27 cellular contexts compared by ENCODE assay signal in the genomic region with DNA sequence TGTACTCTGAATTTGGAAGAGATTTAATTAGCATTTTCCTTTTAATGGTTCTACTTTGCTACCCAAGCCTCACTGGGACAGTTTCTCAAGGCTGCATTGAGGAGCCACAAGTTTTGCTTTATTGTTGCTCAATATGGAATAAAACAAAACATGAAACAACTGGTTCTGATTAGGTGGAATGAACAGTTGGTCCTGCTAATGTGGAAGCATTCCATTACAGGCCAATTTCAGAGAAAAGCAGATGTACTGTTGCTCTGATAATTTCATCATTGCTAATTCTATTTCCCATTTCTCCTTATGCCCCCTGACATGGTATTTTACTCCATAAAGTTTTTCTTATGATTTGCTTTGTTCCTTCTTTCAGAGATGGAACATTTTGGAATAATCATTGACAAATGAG.
DNase-seq lines count a peak whose midpoint lies in the region; ATAC-seq, FAIRE-seq and TF ChIP-seq lines count a peak whose summit lies in the region.
"Had no signal": no experiment of that assay in that cellular context is flagged by ENCODE, and none has a peak within 500 bp of the region (broad histone marks: within the 10 kb centered on the region; RNA-seq: fewer than 3 reads in every experiment).

No MANE protein-coding gene starts in this region.

- no peaks in the 10 kb centered on the region for H3K27me3 ChIP-seq in esophagus squamous epithelium
- H3K27me3 ChIP-seq: dorsolateral prefrontal cortex, MG63, pancreas had no signal

- H3K4me1 Mint-ChIP-seq in activated naive CD8-positive, alpha-beta T cell treated with anti-CD3 and anti-CD28 coated beads for 36 hours: peaks cover 2% of the 10 kb centered on the region
- H3K4me1 Mint-ChIP-seq in activated naive CD4-positive, alpha-beta T cell treated with anti-CD3 and anti-CD28 coated beads, Interleukin-2, amount 10 ng/mL, durations not matched to agents 7 days and 5 days: no peaks in the 10 kb centered on the region
- H3K4me1 Mint-ChIP-seq: activated CD4-positive, alpha-beta T cell treated with anti-CD3 and anti-CD28 coated beads, Interleukin-2, amount 10 ng/mL, durations not matched to agents 24 days and 14 days; activated naive CD8-positive, alpha-beta T cell treated with anti-CD3 and anti-CD28 coated beads, Interleukin-2, amount 50 U/mL, for 24 hours; naive thymus-derived CD8-positive, alpha-beta T cell had no signal

- TF ChIP-seq POLR2A in GM12891 (IDR thresholded peaks at IDR 0.05; ENCODE audit: low read depth, low read length): no peak
- no peak for TF ChIP-seq POLR2A in esophagus squamous epithelium (IDR thresholded peaks at IDR 0.05)

- H3K36me3 Mint-ChIP-seq in activated naive CD8-positive, alpha-beta T cell treated with anti-CD3 and anti-CD28 coated beads for 36 hours: no peaks in the 10 kb centered on the region
- no peaks in the 10 kb centered on the region for H3K36me3 Mint-ChIP-seq in activated naive CD4-positive, alpha-beta T cell treated with anti-CD3 and anti-CD28 coated beads, Interleukin-2, amount 10 ng/mL, durations not matched to agents 7 days and 5 days

- intact Hi-C loops in esophagus squamous epithelium (cut with DNase I): no loop called here
- intact Hi-C loops in kidney (cut with DNase I): no loop called here

- TF ChIP-seq CTCF in AG09309 (IDR thresholded peaks at IDR 0.05; ENCODE audit: control insufficient read depth, insufficient read depth, low read depth, low read length, missing control alignments) (no peak), esophagus squamous epithelium (IDR thresholded peaks at IDR 0.05) (no peak), kidney (IDR thresholded peaks at IDR 0.05; ENCODE audit: borderline replicate concordance, extremely low read depth, insufficient read depth) (no peak)

- H3K4me1 ChIP-seq in esophagus squamous epithelium: peaks cover 0 to 37% (median 15%) of the 10 kb centered on the region in 3 donors
- peaks cover 0 to 14% of the 10 kb centered on the region in 2 donors for H3K4me1 ChIP-seq in kidney (ENCODE audit: control insufficient read depth in 1 of 2, insufficient read depth in 1 of 2, low read depth in 1 of 2, low read length in 2 of 2)

- no peaks in the 10 kb centered on the region for H3K27me3 Mint-ChIP-seq in activated naive CD8-positive, alpha-beta T cell treated with anti-CD3 and anti-CD28 coated beads for 36 hours
- H3K27me3 Mint-ChIP-seq in activated naive CD4-positive, alpha-beta T cell treated with anti-CD3 and anti-CD28 coated beads, Interleukin-2, amount 10 ng/mL, durations not matched to agents 7 days and 5 days: peaks cover 13% of the 10 kb centered on the region
- H3K27me3 Mint-ChIP-seq: activated naive CD8-positive, alpha-beta T cell treated with anti-CD3 and anti-CD28 coated beads, Interleukin-2, amount 50 U/mL, for 24 hours had no signal

- H3K4me3 ChIP-seq in AG09309 (ENCODE audit: control insufficient read depth, low read depth, low read length): no peak overlapping the region
- no peak overlapping the region for H3K4me3 ChIP-seq in esophagus squamous epithelium
- H3K4me3 ChIP-seq in kidney (ENCODE audit: low read length in 2 of 2): no peak overlapping the region
- H3K4me3 ChIP-seq: dorsolateral prefrontal cortex, MG63, pancreas had no signal

- DNase-seq in AG09309 (ENCODE audit: low read depth) (peak; percentile 47), GM12891 (ENCODE audit: insufficient read length, low spot score) (no peak), esophagus squamous epithelium (lab: John Stamatoyannopoulos, UW) (no peak), myocyte (ENCODE audit: low read depth) (peak; percentile 19), kidney (no peak)
- no peak for DNase-seq in activated naive CD8-positive, alpha-beta T cell treated with anti-CD3 and anti-CD28 coated beads for 36 hours
- no peak for DNase-seq in activated naive CD4-positive, alpha-beta T cell treated with anti-CD3 and anti-CD28 coated beads, Interleukin-2, amount 10 ng/mL, durations not matched to agents 7 days and 5 days
- DNase-seq: activated CD4-positive, alpha-beta T cell treated with anti-CD3 and anti-CD28 coated beads, Interleukin-2, amount 10 ng/mL, durations not matched to agents 24 days and 14 days; activated naive CD8-positive, alpha-beta T cell treated with anti-CD3 and anti-CD28 coated beads, Interleukin-2, amount 50 U/mL, for 24 hours; AML-193; COR-L47; DND-41; dorsolateral prefrontal cortex; mesendoderm; MG63; naive thymus-derived CD8-positive, alpha-beta T cell; NCI-H1436 treated with DMSO at 0.1 percent for 48 hours; NCI-H524 treated with DMSO at 0.1 percent for 48 hours; pancreas; right cardiac atrium; T-helper 1 cell had no signal

- FAIRE-seq in GM12891 (lab: Jason Lieb, UNC) (peak; percentile 43), kidney (lab: Jason Lieb, UNC) (no peak)
- FAIRE-seq: bronchial epithelial cell, GM18507, pancreas had no signal

- H3K4me3 Mint-ChIP-seq in activated naive CD8-positive, alpha-beta T cell treated with anti-CD3 and anti-CD28 coated beads for 36 hours: no peak overlapping the region
- H3K4me3 Mint-ChIP-seq in activated naive CD4-positive, alpha-beta T cell treated with anti-CD3 and anti-CD28 coated beads, Interleukin-2, amount 10 ng/mL, durations not matched to agents 7 days and 5 days: no peak overlapping the region
- H3K4me3 Mint-ChIP-seq: activated CD4-positive, alpha-beta T cell treated with anti-CD3 and anti-CD28 coated beads, Interleukin-2, amount 10 ng/mL, durations not matched to agents 24 days and 14 days; activated naive CD8-positive, alpha-beta T cell treated with anti-CD3 and anti-CD28 coated beads, Interleukin-2, amount 50 U/mL, for 24 hours; IgD-negative memory B cell; naive thymus-derived CD8-positive, alpha-beta T cell had no signal

- no peaks in the 10 kb centered on the region for H3K36me3 ChIP-seq in esophagus squamous epithelium
- H3K36me3 ChIP-seq in kidney (ENCODE audit: control insufficient read depth in 1 of 2, insufficient read depth in 2 of 2, low read length in 2 of 2): no peaks in the 10 kb centered on the region
- H3K36me3 ChIP-seq: MG63, pancreas had no signal

- H3K9me3 Mint-ChIP-seq in activated naive CD8-positive, alpha-beta T cell treated with anti-CD3 and anti-CD28 coated beads for 36 hours: no peaks in the 10 kb centered on the region
- no peaks in the 10 kb centered on the region for H3K9me3 Mint-ChIP-seq in activated naive CD4-positive, alpha-beta T cell treated with anti-CD3 and anti-CD28 coated beads, Interleukin-2, amount 10 ng/mL, durations not matched to agents 7 days and 5 days
- H3K9me3 Mint-ChIP-seq: activated CD4-positive, alpha-beta T cell treated with anti-CD3 and anti-CD28 coated beads, Interleukin-2, amount 10 ng/mL, durations not matched to agents 24 days and 14 days; activated naive CD8-positive, alpha-beta T cell treated with anti-CD3 and anti-CD28 coated beads, Interleukin-2, amount 50 U/mL, for 24 hours; activated T-helper 2 cell treated with anti-CD3 and anti-CD28 coated beads, Interferon-gamma antibody, Interleukin-2, Interleukin-4, amounts not matched to agents 10 μg/mL and 5 μg/mL and 100 μg/mL, durations not matched to agents 14 hours and 24 hours and 36 hours; IgD-negative memory B cell; naive thymus-derived CD8-positive, alpha-beta T cell had no signal

- H3K9me3 ChIP-seq in esophagus squamous epithelium: no peaks in the 10 kb centered on the region
- H3K9me3 ChIP-seq in kidney (ENCODE audit: control insufficient read depth in 1 of 2, low read length in 2 of 2): no peaks in the 10 kb centered on the region
- H3K9me3 ChIP-seq: MG63, pancreas had no signal

- H3K27ac ChIP-seq in esophagus squamous epithelium: peak overlapping the region in 3 of 4 donors; percentile 31 to 61 (median 33)
- no peak overlapping the region for H3K27ac ChIP-seq in kidney (ENCODE audit: low read depth in 2 of 2, low read length in 2 of 2)
- H3K27ac ChIP-seq: dorsolateral prefrontal cortex, pancreas had no signal

- ATAC-seq in GM18517 (IDR thresholded peaks at IDR 0.05; ENCODE audit: unreplicated experiment): no peak
- ATAC-seq: activated naive CD8-positive, alpha-beta T cell treated with anti-CD3 and anti-CD28 coated beads, Interleukin-2, amount 50 U/mL, for 24 hours; naive thymus-derived CD8-positive, alpha-beta T cell; pancreas; right cardiac atrium; Right ventricle myocardium inferior had no signal

- no peak overlapping the region for H3K27ac Mint-ChIP-seq in activated naive CD8-positive, alpha-beta T cell treated with anti-CD3 and anti-CD28 coated beads for 36 hours
- H3K27ac Mint-ChIP-seq in activated naive CD4-positive, alpha-beta T cell treated with anti-CD3 and anti-CD28 coated beads, Interleukin-2, amount 10 ng/mL, durations not matched to agents 7 days and 5 days: no peak overlapping the region
- H3K27ac Mint-ChIP-seq: activated CD4-positive, alpha-beta T cell treated with anti-CD3 and anti-CD28 coated beads, Interleukin-2, amount 10 ng/mL, durations not matched to agents 24 days and 14 days; activated naive CD8-positive, alpha-beta T cell treated with anti-CD3 and anti-CD28 coated beads, Interleukin-2, amount 50 U/mL, for 24 hours; activated T-helper 2 cell treated with anti-CD3 and anti-CD28 coated beads, Interferon-gamma antibody, Interleukin-2, Interleukin-4, amounts not matched to agents 10 μg/mL and 5 μg/mL and 100 μg/mL, durations not matched to agents 14 hours and 24 hours and 36 hours; IgD-negative memory B cell; naive thymus-derived CD8-positive, alpha-beta T cell had no signal

- no peak overlapping the region for H3K9ac ChIP-seq in kidney (ENCODE audit: low read length in 2 of 2)

- CTCF ChIA-PET in activated naive CD4-positive, alpha-beta T cell treated with anti-CD3 and anti-CD28 coated beads, Interleukin-2, amount 10 ng/mL, durations not matched to agents 7 days and 5 days (lab: Charles Lee): no interaction called here

TF ChIP-seq in GM12891, 5 proteins besides CTCF, POLR2A, EP300 and RAD21:
- no peak for TF ChIP-seq TAF1 (IDR thresholded peaks at IDR 0.05; ENCODE audit: low read depth, low read length)
- no peak for TF ChIP-seq SPI1 (IDR thresholded peaks at IDR 0.05; ENCODE audit: low read depth, low read length)
- TF ChIP-seq POLR2AphosphoS5 (IDR thresholded peaks at IDR 0.05; ENCODE audit: low read depth, low read length): no peak
- TF ChIP-seq PAX5 (IDR thresholded peaks at IDR 0.05; ENCODE audit: insufficient read depth, low read length, severe bottlenecking): no peak
- TF ChIP-seq POU2F2 (IDR thresholded peaks at IDR 0.05; ENCODE audit: low read depth, low read length): no peak

Comparison
In these comparisons a context has a peak if more than half of its experiments do, and no peak if none do; other contexts are left out.
1. DNase-seq: peak in AG09309 (single experiment) and myocyte (single experiment); none in GM12891 (single experiment), esophagus squamous epithelium (single experiment), activated naive CD8-positive, alpha-beta T cell treated with anti-CD3 and anti-CD28 coated beads for 36 hours (single experiment), kidney (single experiment) and activated naive CD4-positive, alpha-beta T cell treated with anti-CD3 and anti-CD28 coated beads, Interleukin-2, amount 10 ng/mL, durations not matched to agents 7 days and 5 days (single experiment).
2. H3K27ac ChIP-seq: peak in esophagus squamous epithelium (3 of 4); none in kidney (0 of 2).